Comparison of ENCODE assay signal across 9 cellular contexts in the genomic region with DNA sequence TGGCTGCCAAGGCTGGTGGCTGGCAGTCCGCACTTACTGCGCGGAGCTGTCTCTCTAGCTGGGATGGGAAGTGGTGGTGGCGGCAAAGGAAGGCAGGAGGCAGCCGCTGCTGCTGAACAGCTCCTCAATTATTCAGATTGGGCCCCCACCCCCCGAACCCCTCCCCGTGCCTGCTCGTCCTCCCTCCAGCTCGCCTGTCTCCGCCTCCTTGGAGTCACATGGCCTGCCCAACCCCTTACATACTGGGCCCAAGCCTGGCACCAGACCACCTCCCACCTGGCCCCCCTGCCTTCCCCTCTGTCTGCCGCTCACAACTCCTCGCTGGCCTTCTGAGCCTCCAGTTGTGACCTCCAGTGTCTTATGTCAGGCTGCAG. TPM values are rescaled to one million over a fixed set of nuclear protein-coding genes. Genes with fewer than 3 reads are reported as not detected.
DNase-seq lines count a peak whose midpoint lies in the region; ATAC-seq and TF ChIP-seq lines count a peak whose summit lies in the region.
"Had no signal": no experiment of that assay in that cellular context is flagged by ENCODE, and none has a peak within 500 bp of the region (broad histone marks: within the 10 kb centered on the region; RNA-seq: fewer than 3 reads in every experiment).

A gene (minus strand): TSS at position 139 of the 374 bp plus-strand sequence. CDS start 59,139 bp downstream, outside the sequence.

- H3K4me3 Mint-ChIP-seq in osteocyte (ENCODE audit: unreplicated experiment), result peak within 1 kb of the TSS; percentile 66

- H3K9me3 Mint-ChIP-seq in osteocyte (ENCODE audit: unreplicated experiment), result no peaks in the 10 kb centered on the region

- DNase-seq in HFF-Myc (ENCODE audit: extremely low read depth, low read depth) (no peak), NCI-H526 (lab: John Stamatoyannopoulos, UW) (peak; percentile 69 to 86), foreskin fibroblast (peak in 1 of 2 donors; percentile 50), osteocyte (ENCODE audit: extremely low spot score, unreplicated experiment) (no peak), epidermal melanocyte (ENCODE audit: insufficient read length, low spot score) (no peak), SIG-M5 treated with dmso at 0.1 percent for 504 hours (lab: John Stamatoyannopoulos, UW; ENCODE audit: unreplicated experiment) (no peak)
- DNase-seq in activated effector memory CD4-positive, alpha-beta T cell treated with anti-CD3 and anti-CD28 coated beads, Interleukin-2, amount 50 U/mL, for 16 hours, result no peak
- DNase-seq: activated effector memory CD4-positive, alpha-beta T cell treated with Interleukin-2 at 50 U/mL for 16 hours had no signal

- no peaks in the 10 kb centered on the region for H3K36me3 Mint-ChIP-seq in osteocyte (ENCODE audit: unreplicated experiment)

- TF ChIP-seq CTCF in HFF-Myc (IDR thresholded peaks at IDR 0.05; ENCODE audit: low read depth, low read length, missing control alignments), result no peak
- TF ChIP-seq CTCF in foreskin fibroblast (IDR thresholded peaks at IDR 0.05; ENCODE audit: low read depth, low read length), result no peak
- TF ChIP-seq CTCF in osteocyte (IDR thresholded peaks at IDR 0.05), result peak; percentile 12

- H3K4me3 ChIP-seq in HFF-Myc (replicated peaks; ENCODE audit: low read depth, low read length) (peak within 1 kb of the TSS; percentile 50), foreskin fibroblast (ENCODE audit: low read depth in 1 of 2, low read length in 2 of 2) (peak within 1 kb of the TSS; percentile 52 to 69)

- H3K27me3 Mint-ChIP-seq in osteocyte (ENCODE audit: unreplicated experiment), result peaks cover 65% of the 10 kb centered on the region

- peaks cover 10% of the 10 kb centered on the region for H3K4me1 Mint-ChIP-seq in osteocyte (ENCODE audit: unreplicated experiment)

- H3K27ac Mint-ChIP-seq in osteocyte (ENCODE audit: unreplicated experiment), result no peak within 1 kb of the TSS

- no peak for ATAC-seq in GM19455 (IDR thresholded peaks at IDR 0.05; ENCODE audit: unreplicated experiment)

RNA-seq across cellular contexts. Expression of the gene that starts here (rescaled TPM):
- total RNA-seq in osteocyte, result 1.8 and 2.1 TPM in 2 replicates

Comparison
In these comparisons a context has a peak if more than half of its experiments do, and no peak if none do; other contexts are left out.
1. DNase-seq: peak in NCI-H526 (2 of 2); none in HFF-Myc (single experiment), osteocyte (single experiment), epidermal melanocyte (single experiment), activated effector memory CD4-positive, alpha-beta T cell treated with anti-CD3 and anti-CD28 coated beads, Interleukin-2, amount 50 U/mL, for 16 hours (single experiment) and SIG-M5 treated with dmso at 0.1 percent for 504 hours (single experiment).